20 cellular contexts compared by ENCODE assay signal in the genomic region with DNA sequence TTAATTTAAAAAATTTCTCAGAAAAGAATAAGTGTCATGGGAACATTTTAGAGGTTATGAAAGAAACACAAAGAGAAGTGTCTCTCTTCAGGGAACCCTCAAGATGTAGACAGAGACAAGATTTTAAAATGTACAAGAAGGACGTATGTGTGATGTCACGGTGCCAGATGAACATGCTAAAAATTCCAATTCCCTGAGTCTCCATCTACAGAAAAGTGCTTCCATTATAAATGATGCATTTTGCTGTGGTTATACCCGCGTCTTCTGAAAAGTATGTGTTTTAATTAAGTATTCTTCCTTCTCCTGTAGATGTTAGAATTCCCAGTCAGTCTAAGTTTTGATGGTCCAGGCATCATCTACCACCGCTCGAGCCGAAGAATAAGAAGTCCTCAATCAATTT.
A peak's percentile ranks its signal among the peaks of the same experiment; 100 is the strongest.
DNase-seq lines count a peak whose midpoint lies in the region; ATAC-seq and TF ChIP-seq lines count a peak whose summit lies in the region.
"Had no signal": no experiment of that assay in that cellular context is flagged by ENCODE, and none has a peak within 500 bp of the region (broad histone marks: within the 10 kb centered on the region; RNA-seq: fewer than 3 reads in every experiment).

No MANE protein-coding gene starts in this region.

- H3K4me1 ChIP-seq in SJCRH30, result peaks cover 42% of the 10 kb centered on the region
- H3K4me1 ChIP-seq in stomach, result peaks cover 0 to 15% (median 8%) of the 10 kb centered on the region in 4 donors
- H3K4me1 ChIP-seq: parathyroid adenoma had no signal

- no peaks in the 10 kb centered on the region for H3K9me3 ChIP-seq in SJCRH30 (replicated peaks)
- no peaks in the 10 kb centered on the region for H3K9me3 ChIP-seq in stomach
- H3K9me3 ChIP-seq: vagina had no signal

- H3K36me3 ChIP-seq in SJCRH30, result no peaks in the 10 kb centered on the region
- H3K36me3 ChIP-seq in stomach, result no peaks in the 10 kb centered on the region
- H3K36me3 ChIP-seq: heart left ventricle, vagina had no signal

- TF ChIP-seq POLR2A in stomach (IDR thresholded peaks at IDR 0.05), result no peak

- no peaks in the 10 kb centered on the region for H3K27me3 ChIP-seq in SJCRH30
- peaks cover 0 to 18% (median 0%) of the 10 kb centered on the region in 3 donors for H3K27me3 ChIP-seq in stomach
- H3K27me3 ChIP-seq: vagina had no signal

- TF ChIP-seq CTCF in fibroblast of the aortic adventitia (IDR thresholded peaks at IDR 0.05; ENCODE audit: insufficient read depth, low read length) (no peak), stomach (IDR thresholded peaks at IDR 0.05) (no peak)

- intact Hi-C loops in stomach (cut with DNase I; ENCODE audit: low total_unique reads), result no loop called here

- peak overlapping the region; percentile 41 for H3K4me3 ChIP-seq in SJCRH30
- peak overlapping the region; percentile 10 for H3K4me3 ChIP-seq in fibroblast of the aortic adventitia (ENCODE audit: low read depth, low read length)
- H3K4me3 ChIP-seq in skeletal muscle cell (ENCODE audit: low read depth, low read length), result no peak overlapping the region
- H3K4me3 ChIP-seq in stomach, result no peak overlapping the region
- H3K4me3 ChIP-seq: coronary artery, heart left ventricle, vagina had no signal

- TF ChIP-seq EP300 in stomach (IDR thresholded peaks at IDR 0.05), result no peak

- no peak for ATAC-seq in HG03095 (IDR thresholded peaks at IDR 0.05; ENCODE audit: unreplicated experiment)
- ATAC-seq in HG03442 (IDR thresholded peaks at IDR 0.05; ENCODE audit: unreplicated experiment), result no peak
- ATAC-seq: activated T-helper 17 cell treated with anti-CD3 and anti-CD28 coated beads, Interleukin-2, amount 50 U/mL, for 72 hours had no signal

- WGBS in stomach, 5 donors, result 65 to 80% (median 76%) methylated on average over 7 of the region's 7 CpGs

- DNase-seq in EL (peak; percentile 63), SJCRH30 (no peak), fibroblast of the aortic adventitia (ENCODE audit: low read depth) (peak; percentile 68), skeletal muscle cell (ENCODE audit: low read depth) (peak; percentile 25), stomach (no peak)
- no peak for DNase-seq in activated CD4-positive, alpha-beta T cell treated with anti-CD3 and anti-CD28 coated beads for 4 hours
- DNase-seq: amniotic stem cell; heart left ventricle; islet precursor cell; midbrain; NCI-H187 treated with DMSO at 0.1 percent for 48 hours; NCI-H510A treated with DMSO at 0.1 percent for 48 hours; stimulated activated naive CD4-positive, alpha-beta T cell had no signal

- H3K27ac ChIP-seq in SJCRH30 (peak overlapping the region; percentile 70), stomach (peak overlapping the region in 2 of 5 donors; percentile 54 to 68)
- H3K27ac ChIP-seq: coronary artery, parathyroid adenoma, vagina, VCaP had no signal

Comparison
In these comparisons a context has a peak if more than half of its experiments do, and no peak if none do; other contexts are left out.
1. DNase-seq: peak in EL (single experiment), fibroblast of the aortic adventitia (single experiment) and skeletal muscle cell (single experiment); none in SJCRH30 (0 of 2), activated CD4-positive, alpha-beta T cell treated with anti-CD3 and anti-CD28 coated beads for 4 hours (0 of 2) and stomach (single experiment).
2. H3K4me3 ChIP-seq: peak in SJCRH30 (single experiment) and fibroblast of the aortic adventitia (single experiment); none in skeletal muscle cell (single experiment) and stomach (0 of 4).